8 cellular contexts compared by ENCODE assay signal in genomic region chr2:100262555-100263320, GRCh38. TPM values are rescaled to one million over a fixed set of nuclear protein-coding genes. Genes with fewer than 3 reads are reported as not detected.
DNase-seq lines count a peak whose midpoint lies in the region; ATAC-seq and TF ChIP-seq lines count a peak whose summit lies in the region.

No MANE protein-coding gene starts in this region.

- no peaks in the 10 kb centered on the region for H3K9me3 ChIP-seq in Panc1 (ENCODE audit: control insufficient read depth, insufficient read depth, low read depth, low read length)
- H3K9me3 ChIP-seq in neutrophil: no peaks in the 10 kb centered on the region
- H3K9me3 ChIP-seq in thyroid gland: no peaks in the 10 kb centered on the region

- in situ Hi-C loops in Panc1 (cut with HindIII; ENCODE audit: low pct_unique_long_range_greater_than_20kb, low sequenced_read_pairs): no loop called here

- intact Hi-C loops in Panc1 (cut with micrococcal nuclease; ENCODE audit: unreplicated experiment) (loop anchor here (1.0 to 5.0 kb wide), 2 partner anchors 119 to 705 kb away; no protein-coding TSS in a partner anchor), thyroid gland (cut with DNase I) (loop anchor here (5.0 kb wide), 1 partner anchor 700 kb away; no protein-coding TSS in a partner anchor)

- no peaks in the 10 kb centered on the region for H3K27me3 ChIP-seq in Panc1 (ENCODE audit: control insufficient read depth, insufficient read depth, low read length)
- H3K27me3 ChIP-seq in neutrophil: no peaks in the 10 kb centered on the region
- no peaks in the 10 kb centered on the region for H3K27me3 ChIP-seq in thyroid gland

- CTCF ChIA-PET in Panc1 (lab: Charles Lee): interaction anchor here (0.5 to 2.3 kb wide), 5 partner anchors 17 to 706 kb away, joined by 3 to 29 read pairs (median 4); no protein-coding TSS in a partner anchor

- BruUV-seq in Panc1 (replicated peaks; lab: Mats Ljungman, UMichigan): no TSS peak

- no peak for TF ChIP-seq POLR2A in thyroid gland (IDR thresholded peaks at IDR 0.05)

- 13 to 44% methylated on average over 13 of the region's 13 CpGs for WGBS in thyroid gland, 2 donors

- POLR2A ChIA-PET in Panc1 (lab: Charles Lee): interaction anchor here (0.5 to 0.6 kb wide), 2 partner anchors 204 to 496 kb away, joined by 4 to 5 read pairs; no protein-coding TSS in a partner anchor

- DNase-seq in DMS53 treated with DMSO at 0.1 percent for 48 hours (lab: John Stamatoyannopoulos, UW; ENCODE audit: unreplicated experiment) (peak; percentile 84), Panc1 (ENCODE audit: low read depth, low spot score) (peak; percentile 57), fibroblast of villous mesenchyme (ENCODE audit: low read depth) (peak; percentile 70), thyroid gland (peak; percentile 58 to 74)
- DNase-seq in activated T-helper 1 cell treated with anti-CD3 and anti-CD28 coated beads, Interleukin-2, amount 50 U/mL, for 16 hours (ENCODE audit: low read depth in 1 of 2, low spot score in 1 of 2): peak; percentile 20 to 24

- peak; percentile 96 for TF ChIP-seq CTCF in Panc1 (IDR thresholded peaks at IDR 0.05)
- peak; percentile 98 for TF ChIP-seq CTCF in fibroblast of villous mesenchyme (IDR thresholded peaks at IDR 0.05; ENCODE audit: insufficient read depth, low read depth, low read length)
- peak; percentile 92 for TF ChIP-seq CTCF in neutrophil (IDR thresholded peaks at IDR 0.05)
- peak; percentile 90 to 98 (median 94) for TF ChIP-seq CTCF in thyroid gland (IDR thresholded peaks at IDR 0.05)

- H3K27ac ChIP-seq in Panc1 (ENCODE audit: low read length) (no peak overlapping the region), neutrophil (no peak overlapping the region), thyroid gland (no peak overlapping the region)

- ATAC-seq in HG03460 (IDR thresholded peaks at IDR 0.05; ENCODE audit: unreplicated experiment) (peak; percentile 57), Panc1 (peak; percentile 68), GM19467 (IDR thresholded peaks at IDR 0.05; ENCODE audit: unreplicated experiment) (no peak)

- H3K4me1 ChIP-seq in Panc1 (ENCODE audit: control insufficient read depth, insufficient read depth, low read length): peaks cover 7% of the 10 kb centered on the region
- H3K4me1 ChIP-seq in neutrophil (ENCODE audit: control insufficient read depth in 1 of 2, insufficient read depth in 1 of 2, low read depth in 1 of 2, low read length in 1 of 2): peaks cover 9 to 12% of the 10 kb centered on the region in 2 experiments
- H3K4me1 ChIP-seq in thyroid gland: no peaks in the 10 kb centered on the region

- H3K36me3 ChIP-seq in Panc1 (ENCODE audit: control insufficient read depth, insufficient read depth, low read length) (no peaks in the 10 kb centered on the region), neutrophil (no peaks in the 10 kb centered on the region), thyroid gland (no peaks in the 10 kb centered on the region)

- H3K4me3 ChIP-seq in Panc1 (ENCODE audit: low read depth in 2 of 2, low read length in 2 of 2) (no peak overlapping the region), fibroblast of villous mesenchyme (ENCODE audit: low read depth, low read length) (no peak overlapping the region), neutrophil (ENCODE audit: low read depth in 1 of 2, low read length in 1 of 2) (no peak overlapping the region), thyroid gland (replicated peaks in 1 of 3) (no peak overlapping the region)

RNA-seq across cellular contexts. Expression of gene LONRF2, which starts 59.6 kb away (rescaled TPM):
- 12.9 TPM for total RNA-seq in Panc1 (2021; ENCODE audit: unreplicated experiment)
- polyA plus RNA-seq in Panc1 (2012; ENCODE audit: insufficient read length): 3.9 TPM
- total RNA-seq in fibroblast of villous mesenchyme: 0.32 and 1.3 TPM in 2 replicates
- 10 to 100 TPM in 3 of 4 donors, 1 to 10 TPM in 1; 7.0 to 32.0 (median 17.1) TPM for total RNA-seq in thyroid gland

Comparison
In these comparisons a context has a peak if more than half of its experiments do, and no peak if none do; other contexts are left out.
1. DNase-seq: peak in every context shown above with its lines; median percentile 84 in DMS53 treated with DMSO at 0.1 percent for 48 hours; 70 in fibroblast of villous mesenchyme; 66 in thyroid gland; 57 in Panc1; 22 in activated T-helper 1 cell treated with anti-CD3 and anti-CD28 coated beads, Interleukin-2, amount 50 U/mL, for 16 hours.